In the genomic region with DNA sequence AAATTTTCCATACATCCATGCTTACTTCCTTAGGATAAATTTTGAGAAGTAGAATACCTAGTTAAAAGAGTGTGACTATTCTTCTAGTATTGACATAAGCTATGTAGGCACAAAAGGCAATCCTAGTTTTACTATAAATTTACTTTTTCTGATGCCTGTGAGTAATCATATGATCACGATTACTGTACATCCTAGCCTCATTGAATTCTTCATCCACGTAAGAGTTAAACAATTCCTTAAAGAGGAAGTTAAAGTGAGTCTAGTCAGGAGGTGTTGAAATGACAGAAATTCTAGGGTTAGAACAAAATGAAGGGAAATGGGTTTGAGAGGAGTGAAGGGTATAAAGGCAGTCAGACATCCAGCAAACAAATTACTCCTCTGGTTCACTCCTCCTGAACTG, we compare ENCODE assay signal across 16 cellular contexts. TPM values are rescaled to one million over a fixed set of nuclear protein-coding genes. Genes with fewer than 3 reads are reported as not detected.
"Had no signal": no experiment of that assay in that cellular context is flagged by ENCODE, and none has a peak within 500 bp of the region (broad histone marks: within the 10 kb centered on the region; RNA-seq: fewer than 3 reads in every experiment).

Gene ACOD1 (plus strand): TSS at position 373 of the 400 bp plus-strand sequence. CDS start 48 bp downstream, outside the sequence.

- H3K36me3 ChIP-seq: esophagus squamous epithelium, right atrium auricular region had no signal

- H3K4me1 Mint-ChIP-seq: activated naive CD8-positive, alpha-beta T cell treated with anti-CD3 and anti-CD28 coated beads for 36 hours; naive thymus-derived CD8-positive, alpha-beta T cell had no signal

- H3K36me3 Mint-ChIP-seq: activated naive CD8-positive, alpha-beta T cell treated with anti-CD3 and anti-CD28 coated beads for 36 hours had no signal

- H3K27ac Mint-ChIP-seq: activated naive CD8-positive, alpha-beta T cell treated with anti-CD3 and anti-CD28 coated beads for 36 hours; naive thymus-derived CD8-positive, alpha-beta T cell had no signal

- H3K4me3 ChIP-seq: esophagus squamous epithelium, right atrium auricular region, skin epidermis had no signal

- DNase-seq: activated CD4-positive, alpha-beta T cell treated with anti-CD3 and anti-CD28 coated beads for 1 hour; activated CD4-positive, alpha-beta T cell treated with anti-CD3 and anti-CD28 coated beads, Interleukin-2, amount 50 U/mL, for 48 hours; activated gamma-delta T cell treated with Interleukin-2 at 50 U/mL for 16 hours; activated naive CD8-positive, alpha-beta T cell treated with anti-CD3 and anti-CD28 coated beads for 36 hours; activated T-cell treated with anti-CD3 and anti-CD28 coated beads, Interleukin-2, amount 50 U/mL, for 48 hours; anterior cingulate cortex; esophagus squamous epithelium; foreskin melanocyte; head of caudate nucleus; left colon; naive thymus-derived CD8-positive, alpha-beta T cell had no signal

- H3K27ac ChIP-seq: esophagus squamous epithelium, right atrium auricular region, skin epidermis had no signal

- H3K9me3 ChIP-seq: esophagus squamous epithelium had no signal

- H3K27me3 Mint-ChIP-seq: activated naive CD8-positive, alpha-beta T cell treated with anti-CD3 and anti-CD28 coated beads for 36 hours had no signal

- H3K27me3 ChIP-seq: right atrium auricular region had no signal

- ATAC-seq: left colon; naive thymus-derived CD8-positive, alpha-beta T cell had no signal

- H3K4me3 Mint-ChIP-seq: activated naive CD8-positive, alpha-beta T cell treated with anti-CD3 and anti-CD28 coated beads for 36 hours; naive thymus-derived CD8-positive, alpha-beta T cell had no signal

- H3K4me1 ChIP-seq: right atrium auricular region had no signal

RNA-seq across cellular contexts. Expression of gene ACOD1, which starts in this region (rescaled TPM):
- total RNA-seq: activated naive CD8-positive, alpha-beta T cell treated with anti-CD3 and anti-CD28 coated beads for 36 hours; esophagus squamous epithelium; left colon; lung microvascular endothelial cell; naive thymus-derived CD8-positive, alpha-beta T cell; posterior vena cava; right atrium auricular region; urinary bladder had no signal
